ENCODE assay signal across 8 cellular contexts in genomic region chr9:111036068-111036789, GRCh38. TPM values are rescaled to one million over a fixed set of nuclear protein-coding genes. Genes with fewer than 3 reads are reported as not detected.
DNase-seq lines count a peak whose midpoint lies in the region; ATAC-seq, FAIRE-seq and TF ChIP-seq lines count a peak whose summit lies in the region.

No MANE protein-coding gene starts in this region.

- no peaks in the 10 kb centered on the region for H3K36me3 Mint-ChIP-seq in CD8-positive, alpha-beta T cell

- in situ Hi-C loops in brain microvascular endothelial cell (cut with HindIII; ENCODE audit: low pct_ligation_motif_present, low sequenced_read_pairs) = no loop called here

- peak overlapping the region; percentile 78 for H3K4me3 ChIP-seq in brain microvascular endothelial cell (ENCODE audit: low read depth, low read length)
- peak overlapping the region; percentile 52 to 69 for H3K4me3 ChIP-seq in kidney (ENCODE audit: low read length in 2 of 2)
- H3K4me3 ChIP-seq in CD8-positive, alpha-beta T cell (ENCODE audit: low read depth, low read length) = no peak overlapping the region

- H3K9me3 ChIP-seq in kidney (ENCODE audit: control insufficient read depth in 1 of 2, low read length in 2 of 2) = no peaks in the 10 kb centered on the region
- H3K9me3 ChIP-seq in CD8-positive, alpha-beta T cell (ENCODE audit: low read length) = no peaks in the 10 kb centered on the region

- intact Hi-C loops in kidney (cut with DNase I) = no loop called here
- intact Hi-C loops in CD8-positive, alpha-beta T cell (cut with DNase I, micrococcal nuclease) = no loop called here

- FAIRE-seq in kidney (lab: Jason Lieb, UNC) = no peak

- H3K36me3 ChIP-seq in brain microvascular endothelial cell (replicated peaks) (no peaks in the 10 kb centered on the region), kidney (ENCODE audit: control insufficient read depth in 1 of 2, insufficient read depth in 2 of 2, low read length in 2 of 2) (no peaks in the 10 kb centered on the region)
- no peaks in the 10 kb centered on the region for H3K36me3 ChIP-seq in CD8-positive, alpha-beta T cell (ENCODE audit: insufficient read depth, low read length)

- H3K9me3 Mint-ChIP-seq in stimulated activated naive CD8-positive, alpha-beta T cell treated with anti-CD3 and anti-CD28 coated beads, Interleukin-15, amount 100 ng/mL, for 72 hours = no peaks in the 10 kb centered on the region
- H3K9me3 Mint-ChIP-seq in CD8-positive, alpha-beta T cell = no peaks in the 10 kb centered on the region

- peaks cover 63% of the 10 kb centered on the region for H3K27me3 Mint-ChIP-seq in stimulated activated naive CD8-positive, alpha-beta T cell treated with anti-CD3 and anti-CD28 coated beads, Interleukin-15, amount 100 ng/mL, for 72 hours
- H3K27me3 Mint-ChIP-seq in CD8-positive, alpha-beta T cell (ENCODE audit: low read depth) = peaks cover 37% of the 10 kb centered on the region

- H3K4me1 Mint-ChIP-seq in stimulated activated naive CD8-positive, alpha-beta T cell treated with anti-CD3 and anti-CD28 coated beads, Interleukin-15, amount 100 ng/mL, for 72 hours = peaks cover 7% of the 10 kb centered on the region
- peaks cover 9% of the 10 kb centered on the region for H3K4me1 Mint-ChIP-seq in CD8-positive, alpha-beta T cell (ENCODE audit: low read depth)

- no peak overlapping the region for H3K4me3 Mint-ChIP-seq in stimulated activated naive CD8-positive, alpha-beta T cell treated with anti-CD3 and anti-CD28 coated beads, Interleukin-15, amount 100 ng/mL, for 72 hours
- H3K4me3 Mint-ChIP-seq in CD8-positive, alpha-beta T cell = no peak overlapping the region

- H3K27ac ChIP-seq in brain microvascular endothelial cell = no peak overlapping the region
- H3K27ac ChIP-seq in kidney (ENCODE audit: low read depth in 2 of 2, low read length in 2 of 2) = no peak overlapping the region
- no peak overlapping the region for H3K27ac ChIP-seq in CD8-positive, alpha-beta T cell (ENCODE audit: low read depth, low read length)

- TF ChIP-seq CTCF in brain microvascular endothelial cell (IDR thresholded peaks at IDR 0.05; ENCODE audit: low read depth, low read length, missing control alignments) (peak; percentile 85), kidney (IDR thresholded peaks at IDR 0.05; ENCODE audit: borderline replicate concordance, extremely low read depth, insufficient read depth) (peak; percentile 12)
- no peak for TF ChIP-seq CTCF in CD8-positive, alpha-beta T cell (IDR thresholded peaks at IDR 0.05)

- ATAC-seq in stimulated activated naive CD8-positive, alpha-beta T cell treated with anti-CD3 and anti-CD28 coated beads, Interleukin-15, Interleukin-2, amounts not matched to agents 100 U/mL and 50 U/mL, for 24 hours = no peak
- no peak for ATAC-seq in stimulated activated naive CD8-positive, alpha-beta T cell treated with anti-CD3 and anti-CD28 coated beads, Interleukin-15, amount 100 ng/mL, for 72 hours
- no peak for ATAC-seq in HG03159 (IDR thresholded peaks at IDR 0.05; ENCODE audit: unreplicated experiment)
- ATAC-seq in CD8-positive, alpha-beta T cell = no peak

- CTCF ChIA-PET in CD8-positive, alpha-beta T cell (lab: Charles Lee) = no interaction called here

- peak overlapping the region in 1 of 2 donors; percentile 27 for H3K9ac ChIP-seq in kidney (ENCODE audit: low read length in 2 of 2)

- no peaks in the 10 kb centered on the region for H3K27me3 ChIP-seq in brain microvascular endothelial cell (replicated peaks)
- H3K27me3 ChIP-seq in CD8-positive, alpha-beta T cell (ENCODE audit: insufficient read depth, low read length) = peaks cover 5% of the 10 kb centered on the region

- peak; percentile 4 for DNase-seq in stimulated activated naive CD8-positive, alpha-beta T cell treated with anti-CD3 and anti-CD28 coated beads, Interleukin-15, Interleukin-2, amounts not matched to agents 100 U/mL and 50 U/mL, for 24 hours
- DNase-seq in stimulated activated naive CD8-positive, alpha-beta T cell treated with anti-CD3 and anti-CD28 coated beads, Interleukin-15, amount 100 ng/mL, for 72 hours = no peak
- DNase-seq in brain microvascular endothelial cell (peak; percentile 21), kidney (peak; percentile 87), superior temporal gyrus (ENCODE audit: extremely low spot score) (peak; percentile 84), COR-L47 (lab: John Stamatoyannopoulos, UW) (no peak)
- DNase-seq in CD8-positive, alpha-beta T cell = no peak

- POLR2A ChIA-PET in CD8-positive, alpha-beta T cell (lab: Charles Lee) = interaction anchor here (0.7 kb wide), 1 partner anchor 9 kb away, joined by 4 read pairs; no protein-coding TSS in a partner anchor

- peaks cover 0 to 3% of the 10 kb centered on the region in 2 donors for H3K4me1 ChIP-seq in kidney (ENCODE audit: control insufficient read depth in 1 of 2, insufficient read depth in 1 of 2, low read depth in 1 of 2, low read length in 2 of 2)
- no peaks in the 10 kb centered on the region for H3K4me1 ChIP-seq in CD8-positive, alpha-beta T cell (ENCODE audit: insufficient read depth, low read length)

- H3K27ac Mint-ChIP-seq in stimulated activated naive CD8-positive, alpha-beta T cell treated with anti-CD3 and anti-CD28 coated beads, Interleukin-15, amount 100 ng/mL, for 72 hours = no peak overlapping the region
- H3K27ac Mint-ChIP-seq in CD8-positive, alpha-beta T cell = no peak overlapping the region

RNA-seq across cellular contexts. Expression of gene LPAR1, which starts 2.0 kb away (rescaled TPM):
- total RNA-seq in kidney = 28.2 TPM
- polyA plus RNA-seq in kidney (ENCODE audit: insufficient read depth, low read depth, low replicate concordance) = 2.9 TPM
- total RNA-seq in CD8-positive, alpha-beta T cell = not detected

Comparison
In these comparisons a context has a peak if more than half of its experiments do, and no peak if none do; other contexts are left out.
1. DNase-seq: peak in stimulated activated naive CD8-positive, alpha-beta T cell treated with anti-CD3 and anti-CD28 coated beads, Interleukin-15, Interleukin-2, amounts not matched to agents 100 U/mL and 50 U/mL, for 24 hours (single experiment), brain microvascular endothelial cell (single experiment), kidney (single experiment) and superior temporal gyrus (single experiment); none in stimulated activated naive CD8-positive, alpha-beta T cell treated with anti-CD3 and anti-CD28 coated beads, Interleukin-15, amount 100 ng/mL, for 72 hours (0 of 2), COR-L47 (single experiment) and CD8-positive, alpha-beta T cell (0 of 7).
2. RNA of gene LPAR1, which starts 2.0 kb away (total RNA-seq): 28.2 TPM in kidney (single experiment); not detected in CD8-positive, alpha-beta T cell; every median in the first group is over 10 times any median in the second.